In the genomic region with DNA sequence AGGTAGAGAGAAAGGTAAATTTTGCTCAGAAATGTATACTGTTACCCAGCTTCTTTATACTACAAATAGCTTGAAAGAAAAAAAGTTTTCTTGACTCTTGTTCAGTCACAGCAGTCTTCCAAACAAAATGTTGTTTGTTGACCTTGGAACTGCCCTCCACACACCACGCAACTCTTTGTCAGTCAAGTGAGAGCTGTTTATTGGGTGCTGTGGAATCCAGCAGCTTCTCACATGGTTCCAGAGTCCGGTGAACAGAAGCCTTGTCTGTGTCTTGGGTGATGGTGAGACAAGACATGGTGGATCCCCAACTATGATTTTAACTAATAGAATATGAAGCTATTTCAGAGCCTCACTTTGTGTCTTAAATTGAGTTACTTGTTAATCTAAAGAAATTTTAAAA, we compare ENCODE assay signal across 35 cellular contexts.
"Had no signal": no experiment of that assay in that cellular context is flagged by ENCODE, and none has a peak within 500 bp of the region (broad histone marks: within the 10 kb centered on the region; RNA-seq: fewer than 3 reads in every experiment).

No MANE protein-coding gene starts in this region.

- H3K4me3 Mint-ChIP-seq: activated B cell treated with CpG ODN at 0.5 μM for 24 hours; activated CD4-positive, alpha-beta memory T cell treated with anti-CD3 and anti-CD28 coated beads for 36 hours; activated CD4-positive, alpha-beta T cell treated with anti-CD3 and anti-CD28 coated beads, Interleukin-2, amount 10 ng/mL, durations not matched to agents 24 days and 14 days; activated CD8-positive, alpha-beta T cell treated with anti-CD3 and anti-CD28 coated beads for 36 hours; activated naive CD4-positive, alpha-beta T cell treated with anti-CD3 and anti-CD28 coated beads for 36 hours; activated naive CD8-positive, alpha-beta T cell treated with anti-CD3 and anti-CD28 coated beads for 36 hours; activated T-cell treated with anti-CD3 and anti-CD28 coated beads, Interleukin-2, amount 50 U/mL, for 4 hours; activated T-cell treated with anti-CD3 and anti-CD28 coated beads, Interleukin-2, amount 50 U/mL, for 72 hours; activated T-helper 1 cell treated with anti-CD3 and anti-CD28 coated beads, Interleukin-12 subunit alpha, Interleukin-12 subunit beta, Interleukin-2, Interleukin-4 antibody, amounts not matched to agents 30 ng/mL and 10 ng/mL and 1 ng/mL, durations not matched to agents 14 hours and 24 hours and 36 hours; activated T-helper 17 cell treated with anti-CD3 and anti-CD28 coated beads, Interleukin-2, amount 50 U/mL, for 72 hours; T-helper 1 cell treated with Interleukin-12 subunit alpha and Interleukin-12 subunit beta and Interleukin-4 antibody, amounts not matched to agents 30 μg/mL and 1 μg/mL, for 36 hours; T-helper 2 cell treated with Interferon-gamma antibody and Interleukin-4, amounts not matched to agents 5 μg/mL and 100 μg/mL, for 36 hours had no signal

- H3K9me3 ChIP-seq: adrenal gland, body of pancreas, breast epithelium had no signal

- H3K36me3 ChIP-seq: adrenal gland, brain microvascular endothelial cell, breast epithelium had no signal

- H3K27me3 ChIP-seq: adrenal gland, body of pancreas, brain microvascular endothelial cell, breast epithelium had no signal

- H3K27ac Mint-ChIP-seq: activated B cell treated with CpG ODN at 0.5 μM for 24 hours; activated CD4-positive, alpha-beta memory T cell treated with anti-CD3 and anti-CD28 coated beads for 36 hours; activated CD4-positive, alpha-beta T cell treated with anti-CD3 and anti-CD28 coated beads, Interleukin-2, amount 10 ng/mL, durations not matched to agents 24 days and 14 days; activated CD8-positive, alpha-beta T cell treated with anti-CD3 and anti-CD28 coated beads for 36 hours; activated naive CD4-positive, alpha-beta T cell treated with anti-CD3 and anti-CD28 coated beads for 36 hours; activated naive CD4-positive, alpha-beta T cell treated with anti-CD3 and anti-CD28 coated beads, Interleukin-2, amount 50 U/mL, for 72 hours; activated naive CD8-positive, alpha-beta T cell treated with anti-CD3 and anti-CD28 coated beads for 36 hours; activated T-cell treated with anti-CD3 and anti-CD28 coated beads, Interleukin-2, amount 50 U/mL, for 72 hours; activated T-helper 1 cell treated with anti-CD3 and anti-CD28 coated beads, Interleukin-12 subunit alpha, Interleukin-12 subunit beta, Interleukin-2, Interleukin-4 antibody, amounts not matched to agents 30 ng/mL and 10 ng/mL and 1 ng/mL, durations not matched to agents 14 hours and 24 hours and 36 hours; activated T-helper 17 cell treated with anti-CD3 and anti-CD28 coated beads, Interleukin-2, amount 50 U/mL, for 72 hours; T-helper 1 cell treated with Interleukin-12 subunit alpha and Interleukin-12 subunit beta and Interleukin-4 antibody, amounts not matched to agents 30 μg/mL and 1 μg/mL, for 36 hours; T-helper 2 cell treated with Interferon-gamma antibody and Interleukin-4, amounts not matched to agents 5 μg/mL and 100 μg/mL, for 36 hours had no signal

- H3K4me1 ChIP-seq: adrenal gland, body of pancreas, breast epithelium had no signal

- ATAC-seq: activated CD8-positive, alpha-beta T cell treated with anti-CD3 and anti-CD28 coated beads for 36 hours; activated naive CD4-positive, alpha-beta T cell treated with anti-CD3 and anti-CD28 coated beads, Interleukin-2, amount 50 U/mL, for 72 hours; activated T-cell treated with anti-CD3 and anti-CD28 coated beads, Interleukin-2, amount 50 U/mL, for 4 hours; activated T-cell treated with anti-CD3 and anti-CD28 coated beads, Interleukin-2, amount 50 U/mL, for 72 hours; activated T-helper 17 cell treated with anti-CD3 and anti-CD28 coated beads, Interleukin-2, amount 50 U/mL, for 72 hours; body of pancreas had no signal

- DNase-seq: activated B cell treated with CpG ODN at 0.5 μM for 24 hours; activated CD4-positive, alpha-beta memory T cell treated with anti-CD3 and anti-CD28 coated beads for 36 hours; activated CD4-positive, alpha-beta T cell treated with anti-CD3 and anti-CD28 coated beads for 4 hours; activated CD4-positive, alpha-beta T cell treated with anti-CD3 and anti-CD28 coated beads, Interleukin-2, amount 10 ng/mL, durations not matched to agents 24 days and 14 days; activated CD4-positive, alpha-beta T cell treated with anti-CD3 and anti-CD28 coated beads, Interleukin-2, amount 50 U/mL, for 1 hour; activated CD4-positive, alpha-beta T cell treated with anti-CD3 and anti-CD28 coated beads, Interleukin-2, amount 50 U/mL, for 4 hours; activated CD4-positive, CD25-positive, alpha-beta regulatory T cell treated with anti-CD3 and anti-CD28 coated beads, Interleukin-2, amount 50 U/mL, for 72 hours; activated CD8-positive, alpha-beta memory T cell treated with anti-CD3 and anti-CD28 coated beads, Interleukin-2, amount 50 U/mL, for 4 hours; activated CD8-positive, alpha-beta T cell treated with anti-CD3 and anti-CD28 coated beads for 36 hours; activated effector memory CD4-positive, alpha-beta T cell treated with anti-CD3 and anti-CD28 coated beads, Interleukin-2, amount 50 U/mL, for 16 hours; activated gamma-delta T cell treated with Interleukin-2 at 50 U/mL for 16 hours; activated naive CD4-positive, alpha-beta T cell; activated naive CD4-positive, alpha-beta T cell treated with anti-CD3 and anti-CD28 coated beads for 36 hours; activated naive CD4-positive, alpha-beta T cell treated with anti-CD3 and anti-CD28 coated beads, Interleukin-2, amount 50 U/mL, for 16 hours; activated naive CD8-positive, alpha-beta T cell treated with anti-CD3 and anti-CD28 coated beads for 36 hours; activated T-cell treated with anti-CD3 and anti-CD28 coated beads for 4 hours; activated T-cell treated with anti-CD3 and anti-CD28 coated beads, Interleukin-2, amount 50 U/mL, for 1 hour; activated T-cell treated with anti-CD3 and anti-CD28 coated beads, Interleukin-2, amount 50 U/mL, for 4 hours; activated T-cell treated with anti-CD3 and anti-CD28 coated beads, Interleukin-2, amount 50 U/mL, for 72 hours; adrenal gland; amniotic stem cell; aorta; body of pancreas; brain microvascular endothelial cell; central memory CD4-positive, alpha-beta T cell; T-helper 1 cell; T-helper 2 cell; T-helper 9 cell had no signal

- H3K27me3 Mint-ChIP-seq: activated B cell treated with CpG ODN at 0.5 μM for 24 hours; activated CD4-positive, alpha-beta memory T cell treated with anti-CD3 and anti-CD28 coated beads for 36 hours; activated CD4-positive, alpha-beta T cell treated with anti-CD3 and anti-CD28 coated beads, Interleukin-2, amount 10 ng/mL, durations not matched to agents 24 days and 14 days; activated CD8-positive, alpha-beta T cell treated with anti-CD3 and anti-CD28 coated beads for 36 hours; activated T-helper 17 cell treated with anti-CD3 and anti-CD28 coated beads, Interleukin-2, amount 50 U/mL, for 72 hours had no signal

- H3K4me1 Mint-ChIP-seq: activated CD4-positive, alpha-beta T cell treated with anti-CD3 and anti-CD28 coated beads, Interleukin-2, amount 10 ng/mL, durations not matched to agents 24 days and 14 days; activated naive CD8-positive, alpha-beta T cell treated with anti-CD3 and anti-CD28 coated beads for 36 hours; activated T-helper 17 cell treated with anti-CD3 and anti-CD28 coated beads, Interleukin-2, amount 50 U/mL, for 72 hours had no signal

- H3K27ac ChIP-seq: adrenal gland, body of pancreas, brain microvascular endothelial cell, breast epithelium, VCaP had no signal

- H3K4me3 ChIP-seq: adrenal gland, body of pancreas, breast epithelium had no signal

- H3K36me3 Mint-ChIP-seq: activated CD4-positive, alpha-beta memory T cell treated with anti-CD3 and anti-CD28 coated beads for 36 hours; activated naive CD4-positive, alpha-beta T cell treated with anti-CD3 and anti-CD28 coated beads, Interleukin-2, amount 50 U/mL, for 72 hours; activated naive CD8-positive, alpha-beta T cell treated with anti-CD3 and anti-CD28 coated beads for 36 hours had no signal

- H3K9me3 Mint-ChIP-seq: activated B cell treated with CpG ODN at 0.5 μM for 24 hours; activated CD4-positive, alpha-beta T cell treated with anti-CD3 and anti-CD28 coated beads, Interleukin-2, amount 10 ng/mL, durations not matched to agents 24 days and 14 days; activated CD8-positive, alpha-beta T cell treated with anti-CD3 and anti-CD28 coated beads for 36 hours; activated naive CD4-positive, alpha-beta T cell treated with anti-CD3 and anti-CD28 coated beads for 36 hours; activated naive CD4-positive, alpha-beta T cell treated with anti-CD3 and anti-CD28 coated beads, Interleukin-2, amount 50 U/mL, for 72 hours; activated naive CD8-positive, alpha-beta T cell treated with anti-CD3 and anti-CD28 coated beads for 36 hours; activated T-cell treated with anti-CD3 and anti-CD28 coated beads, Interleukin-2, amount 50 U/mL, for 4 hours; activated T-cell treated with anti-CD3 and anti-CD28 coated beads, Interleukin-2, amount 50 U/mL, for 72 hours; activated T-helper 1 cell treated with anti-CD3 and anti-CD28 coated beads, Interleukin-12 subunit alpha, Interleukin-12 subunit beta, Interleukin-2, Interleukin-4 antibody, amounts not matched to agents 30 ng/mL and 10 ng/mL and 1 ng/mL, durations not matched to agents 14 hours and 24 hours and 36 hours; activated T-helper 17 cell treated with anti-CD3 and anti-CD28 coated beads, Interleukin-2, amount 50 U/mL, for 72 hours; T-helper 1 cell treated with Interleukin-12 subunit alpha and Interleukin-12 subunit beta and Interleukin-4 antibody, amounts not matched to agents 30 μg/mL and 1 μg/mL, for 36 hours; T-helper 2 cell treated with Interferon-gamma antibody and Interleukin-4, amounts not matched to agents 5 μg/mL and 100 μg/mL, for 36 hours had no signal
